In genomic region chr5:176578391-176578808, GRCh38 we compare ENCODE assay signal across 8 cellular contexts. TPM values are rescaled to one million over a fixed set of nuclear protein-coding genes. Genes with fewer than 3 reads are reported as not detected.
A peak's percentile ranks its signal among the peaks of the same experiment; 100 is the strongest.
DNase-seq lines count a peak whose midpoint lies in the region; ATAC-seq and TF ChIP-seq lines count a peak whose summit lies in the region.

No MANE protein-coding gene starts in this region.

- H3K4me3 ChIP-seq in BLaER1 (no peak overlapping the region), colonic mucosa (no peak overlapping the region), coronary artery (no peak overlapping the region)

- peaks cover 6% of the 10 kb centered on the region for H3K4me1 Mint-ChIP-seq in T-helper 17 cell

- H3K4me1 ChIP-seq in BLaER1 (peaks cover 17% of the 10 kb centered on the region), colonic mucosa (no peaks in the 10 kb centered on the region)

- intact Hi-C loops in colonic mucosa (cut with DNase I) = no loop called here

- H3K36me3 Mint-ChIP-seq in T-helper 17 cell (ENCODE audit: low read depth) = no peaks in the 10 kb centered on the region

- H3K9ac ChIP-seq in BLaER1 = no peak overlapping the region
- H3K9ac ChIP-seq in colonic mucosa (ENCODE audit: low read depth in 2 of 2, low read length in 2 of 2) = no peak overlapping the region

- CTCF ChIA-PET in HEK293T (lab: Yijun Ruan, JAX) = interaction anchor here (1.0 kb wide), 1 partner anchor 26 kb away, joined by 3 read pairs; no protein-coding TSS in a partner anchor

- TF ChIP-seq CTCF in colonic mucosa (IDR thresholded peaks at IDR 0.05) (peak; percentile 49), coronary artery (IDR thresholded peaks at IDR 0.05) (no peak)

- H3K27me3 ChIP-seq in BLaER1 = no peaks in the 10 kb centered on the region
- H3K27me3 ChIP-seq in colonic mucosa = no peaks in the 10 kb centered on the region

- peak; percentile 83 for DNase-seq in HEK293T (ENCODE audit: extremely low spot score)
- peak in 2 of 3 donors; percentile 30 to 33 for DNase-seq in T-helper 17 cell
- peak; percentile 74 for DNase-seq in colonic mucosa
- peak; percentile 53 for DNase-seq in mucosa of gallbladder (ENCODE audit: low spot score)
- no peak for DNase-seq in DMS153 treated with DMSO at 0.1 percent for 48 hours (lab: John Stamatoyannopoulos, UW; ENCODE audit: unreplicated experiment)
- DNase-seq in coronary artery (ENCODE audit: low spot score) = no peak
- no peak for DNase-seq in COLO829 (ENCODE audit: low spot score)

- H4K20me1 ChIP-seq in BLaER1 = no peaks in the 10 kb centered on the region

- no peaks in the 10 kb centered on the region for H3K27me3 Mint-ChIP-seq in T-helper 17 cell

- H3K27ac ChIP-seq in BLaER1 (no peak overlapping the region), colonic mucosa (no peak overlapping the region), coronary artery (no peak overlapping the region)

- H3K9me3 ChIP-seq in BLaER1 (no peaks in the 10 kb centered on the region), T-helper 17 cell (ENCODE audit: control insufficient read depth, low read length, poor library complexity, severe bottlenecking) (no peaks in the 10 kb centered on the region), colonic mucosa (no peaks in the 10 kb centered on the region)

- peak; percentile 62 for ATAC-seq in T-helper 17 cell

- H3K4me2 ChIP-seq in BLaER1 = peak overlapping the region; percentile 62

- POLR2A ChIA-PET in HEK293T (lab: Yijun Ruan, JAX) = interaction anchor here (0.6 to 1.3 kb wide), 4 partner anchors 31 to 41 kb away, joined by 3 to 4 read pairs (median 3); partner anchors contain the start of gene RNF44

- H3K27ac Mint-ChIP-seq in T-helper 17 cell = peak overlapping the region; percentile 39

- no peak overlapping the region for H3K4me3 Mint-ChIP-seq in T-helper 17 cell

- H3K36me3 ChIP-seq in BLaER1 (no peaks in the 10 kb centered on the region), colonic mucosa (no peaks in the 10 kb centered on the region)

TF ChIP-seq in HEK293T, 16 proteins besides CTCF, POLR2A, EP300 and RAD21:
- TF ChIP-seq SP1 (IDR thresholded peaks at IDR 0.05) (no peak), L3MBTL2 (conservative IDR thresholded peaks at IDR 0.05) (peak; percentile 60)

RNA-seq across cellular contexts. Expression of gene CDHR2, which starts 29.3 kb away (rescaled TPM):
- total RNA-seq in T-helper 17 cell = 1 to 10 TPM; 1.3 to 2.4 TPM
- total RNA-seq in colonic mucosa = 10 to 100 TPM; 42.8 to 60.2 TPM
- total RNA-seq in mucosa of gallbladder = 65.7 TPM

RNA-seq across cellular contexts. Expression of gene GPRIN1, which starts 31.6 kb away (rescaled TPM):
- total RNA-seq in T-helper 17 cell (under 1 TPM; 0.57 to 0.60 TPM), colonic mucosa (1 to 10 TPM; 2.1 to 3.1 TPM), mucosa of gallbladder (1.1 TPM)

RNA-seq across cellular contexts. Expression of gene RNF44, which starts 41.2 kb away (rescaled TPM):
- 100 to 1,000 TPM; 228 to 288 TPM for total RNA-seq in T-helper 17 cell
- 10 to 100 TPM; 58.2 to 67.5 TPM for total RNA-seq in colonic mucosa
- total RNA-seq in mucosa of gallbladder = 74.9 TPM

RNA-seq across cellular contexts. Expression of gene SNCB, which starts 51.9 kb away (rescaled TPM):
- total RNA-seq in T-helper 17 cell (not detected), colonic mucosa (not detected), mucosa of gallbladder (0.14 TPM)

RNA-seq across cellular contexts. Expression of gene EIF4E1B, which starts 52.1 kb away (rescaled TPM):
- not detected for total RNA-seq in T-helper 17 cell
- not detected for total RNA-seq in colonic mucosa
- not detected for total RNA-seq in mucosa of gallbladder

Comparison
In these comparisons a context has a peak if more than half of its experiments do, and no peak if none do; other contexts are left out.
1. DNase-seq: peak in HEK293T (single experiment), T-helper 17 cell (2 of 3), colonic mucosa (single experiment) and mucosa of gallbladder (single experiment); none in DMS153 treated with DMSO at 0.1 percent for 48 hours (single experiment), coronary artery (single experiment) and COLO829 (single experiment).
2. RNA of gene CDHR2, which starts 29.3 kb away (total RNA-seq): 65.7 TPM in mucosa of gallbladder (single experiment) and 42.8 to 60.2 TPM in colonic mucosa; 1.3 to 2.4 TPM in T-helper 17 cell; every median in the first group is over 10 times any median in the second.